Comparison of ENCODE assay signal across 10 cellular contexts in genomic region chr6:21511891-21512550, GRCh38.
"Had no signal": no experiment of that assay in that cellular context is flagged by ENCODE, and none has a peak within 500 bp of the region (broad histone marks: within the 10 kb centered on the region; RNA-seq: fewer than 3 reads in every experiment).

No MANE protein-coding gene starts in this region.

- ATAC-seq: HepG2 had no signal

- DNase-seq: GM23248, H9, HCEC 1CT, HFFc6, KBM-7 had no signal

- H3K27ac ChIP-seq: GM23248, HL-60, KMS-11 had no signal

- H3K4me3 ChIP-seq: GM23248 had no signal

- FAIRE-seq: H1, H54, HepG2 had no signal

- H3K4me2 ChIP-seq: KMS-11 had no signal
